In the genomic region with DNA sequence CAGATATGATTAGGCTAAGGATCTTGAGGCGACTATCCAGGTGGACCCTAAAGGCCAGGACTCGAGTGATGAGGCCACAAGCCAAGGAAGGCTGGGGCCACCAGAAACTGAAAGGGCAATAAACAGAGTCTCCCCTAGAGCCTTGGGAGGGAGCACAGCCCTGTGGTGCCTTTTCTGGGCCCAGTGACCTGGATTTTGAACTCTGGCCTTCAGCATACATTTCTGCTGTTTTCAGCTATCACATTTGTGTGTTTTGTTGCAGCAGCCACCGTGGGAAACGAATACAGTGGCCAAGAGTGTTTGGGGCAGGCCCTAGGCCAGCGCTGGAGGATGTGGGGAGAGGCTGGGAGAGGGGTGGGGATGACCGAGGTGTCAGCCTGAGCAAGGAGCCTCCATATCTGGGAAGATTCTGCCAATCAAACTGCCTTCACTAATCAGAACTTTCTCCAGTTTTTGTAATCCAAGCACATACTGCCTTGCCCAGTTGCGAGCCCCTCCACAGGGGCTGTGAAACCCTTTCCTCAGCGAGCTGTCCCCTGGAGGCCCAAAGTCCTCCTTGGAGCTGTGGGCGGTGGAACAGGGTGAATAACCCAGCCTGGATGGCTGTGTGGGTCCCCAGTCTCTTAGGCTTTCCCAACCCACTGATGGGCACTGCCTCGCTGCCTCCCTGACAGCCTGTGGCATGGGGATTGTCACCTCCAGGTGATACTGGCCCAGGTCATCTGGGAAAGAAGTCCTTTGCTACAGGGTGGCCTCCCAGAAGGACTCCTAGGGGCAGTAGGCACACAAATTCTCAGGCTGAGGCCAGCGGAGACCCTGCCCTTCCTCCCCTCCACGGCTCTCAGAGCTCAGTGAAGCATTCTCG, we compare ENCODE assay signal across 1 cellular context.
TF ChIP-seq lines count a peak whose summit lies in the region.

No MANE protein-coding gene starts in this region.

TF ChIP-seq in SK-N-SH treated with all-trans-retinoic acid at 6 μM for 48 hours, 23 proteins besides CTCF, POLR2A, EP300 and RAD21 (continued from another document):
- TF ChIP-seq BACH2 (CRISPR knock-in tag; IDR thresholded peaks at IDR 0.05; ENCODE audit: borderline replicate concordance) (no peak), OSR1 (CRISPR knock-in tag; IDR thresholded peaks at IDR 0.05) (no peak), POU6F1 (CRISPR knock-in tag; IDR thresholded peaks at IDR 0.05; ENCODE audit: borderline replicate concordance, low read depth) (no peak), PATZ1 (CRISPR knock-in tag; IDR thresholded peaks at IDR 0.05; ENCODE audit: borderline replicate concordance) (no peak), TOX (CRISPR knock-in tag; IDR thresholded peaks at IDR 0.05; ENCODE audit: borderline replicate concordance) (no peak), RARB (CRISPR knock-in tag; IDR thresholded peaks at IDR 0.05) (no peak), ZNF70 (CRISPR knock-in tag; IDR thresholded peaks at IDR 0.05) (no peak), ZFP30 (CRISPR knock-in tag; IDR thresholded peaks at IDR 0.05) (no peak), ZNF8 (CRISPR knock-in tag; IDR thresholded peaks at IDR 0.05) (no peak), TCF4 (CRISPR knock-in tag; IDR thresholded peaks at IDR 0.05; ENCODE audit: borderline replicate concordance) (no peak), ARNTL (CRISPR knock-in tag; IDR thresholded peaks at IDR 0.05; ENCODE audit: borderline replicate concordance, low read depth) (no peak), PPARA (CRISPR knock-in tag; IDR thresholded peaks at IDR 0.05; ENCODE audit: borderline replicate concordance) (no peak)
